ENCODE assay signal across 7 cellular contexts in genomic region chr3:147540921-147541320, GRCh38.
"Had no signal": no experiment of that assay in that cellular context is flagged by ENCODE, and none has a peak within 500 bp of the region (broad histone marks: within the 10 kb centered on the region; RNA-seq: fewer than 3 reads in every experiment).

No MANE protein-coding gene starts in this region.

- DNase-seq: GDM1, GF-D8 had no signal

- FAIRE-seq: G401.6, GM12891, GM12892, GM18507, GM19239 had no signal
